In genomic region chr3:187684444-187684843, GRCh38 we compare ENCODE assay signal across 9 cellular contexts. TPM values are rescaled to one million over a fixed set of nuclear protein-coding genes. Genes with fewer than 3 reads are reported as not detected.
"Had no signal": no experiment of that assay in that cellular context is flagged by ENCODE, and none has a peak within 500 bp of the region (broad histone marks: within the 10 kb centered on the region; RNA-seq: fewer than 3 reads in every experiment).

No MANE protein-coding gene starts in this region.

- FAIRE-seq: HepG2 had no signal

- DNase-seq: GOT3, H7, HFFc6 had no signal

- H3K27ac Mint-ChIP-seq: HFFc6, IgD-negative memory B cell had no signal

- ATAC-seq: HCT116, HepG2 had no signal

- H3K4me3 Mint-ChIP-seq: HFFc6, IgD-negative memory B cell had no signal

- H3K36me3 Mint-ChIP-seq: IgD-negative memory B cell had no signal

RNA-seq across cellular contexts. Expression of gene SST, which starts 14.2 kb away (rescaled TPM):
- total RNA-seq: GM23248, H4, HepG2, HFFc6, HT1080 had no signal
- polyA plus RNA-seq: HepG2, IgD-negative memory B cell had no signal

RNA-seq across cellular contexts. Expression of gene RTP2, which starts 17.9 kb away (rescaled TPM):
- total RNA-seq: GM23248, H4, H7, HepG2, HFFc6, HT1080 had no signal
- polyA plus RNA-seq: GM23248, HepG2, IgD-negative memory B cell had no signal
